In genomic region chrY:12598783-12599182, GRCh38 we compare ENCODE assay signal across 24 cellular contexts.
A peak's percentile ranks its signal among the peaks of the same experiment; 100 is the strongest.
DNase-seq lines count a peak whose midpoint lies in the region; ATAC-seq and TF ChIP-seq lines count a peak whose summit lies in the region.
"Had no signal": no experiment of that assay in that cellular context is flagged by ENCODE, and none has a peak within 500 bp of the region (broad histone marks: within the 10 kb centered on the region; RNA-seq: fewer than 3 reads in every experiment).

No MANE protein-coding gene starts in this region.

- H3K79me2 ChIP-seq in PC-9 (ENCODE audit: low read depth) = no peaks in the 10 kb centered on the region

- CTCF ChIA-PET in PC-9 (lab: Charles Lee) = no interaction called here

- no peaks in the 10 kb centered on the region for H3K9me3 Mint-ChIP-seq in natural killer cell treated with Interleukin-12 subunit alpha and Interleukin-12 subunit beta and Interleukin-15 and Interleukin-18, amount 100 ng/mL, for 72 hours
- peaks cover 0 to 7% of the 10 kb centered on the region in 2 donors for H3K9me3 Mint-ChIP-seq in natural killer cell
- H3K9me3 Mint-ChIP-seq in activated naive CD8-positive, alpha-beta T cell treated with anti-CD3 and anti-CD28 coated beads, Interleukin-2, amount 10 ng/mL, durations not matched to agents 7 days and 5 days = peaks cover 20% of the 10 kb centered on the region
- peaks cover 42% of the 10 kb centered on the region for H3K9me3 Mint-ChIP-seq in activated T-helper 2 cell treated with anti-CD3 and anti-CD28 coated beads, Interferon-gamma antibody, Interleukin-2, Interleukin-4, amounts not matched to agents 10 μg/mL and 5 μg/mL and 100 μg/mL, durations not matched to agents 14 hours and 24 hours and 36 hours
- H3K9me3 Mint-ChIP-seq: neural crest cell had no signal

- H3K4me3 ChIP-seq in PC-9 = no peak overlapping the region
- H3K4me3 ChIP-seq: coronary artery, GM23248, K562, pancreas, spleen, upper lobe of left lung had no signal

- no peak for DNase-seq in natural killer cell treated with Interleukin-12 subunit alpha and Interleukin-12 subunit beta and Interleukin-15 and Interleukin-18, amount 100 ng/mL, for 72 hours (ENCODE audit: low spot score)
- DNase-seq in natural killer cell (no peak), KBM-7 (peak; percentile 92), PC-9 (no peak), SHP77 treated with DMSO at 0.1 percent for 48 hours (lab: John Stamatoyannopoulos, UW) (no peak)
- DNase-seq in activated naive CD8-positive, alpha-beta T cell treated with anti-CD3 and anti-CD28 coated beads, Interleukin-2, amount 10 ng/mL, durations not matched to agents 7 days and 5 days = no peak
- no peak for DNase-seq in activated T-helper 2 cell treated with anti-CD3 and anti-CD28 coated beads, Interferon-gamma antibody, Interleukin-2, Interleukin-4, amounts not matched to agents 10 μg/mL and 5 μg/mL and 100 μg/mL, durations not matched to agents 14 hours and 24 hours and 36 hours (ENCODE audit: low spot score)
- DNase-seq: activated naive CD4-positive, alpha-beta T cell treated with anti-CD3 and anti-CD28 coated beads for 36 hours; aorta; effector memory CD4-positive, alpha-beta T cell; GM23248; mammary epithelial cell; MM.1S; NCI-H2029 treated with DMSO at 0.1 percent for 48 hours; NCI-H2227 treated with DMSO at 0.1 percent for 48 hours; pancreas; right cardiac atrium; spleen; upper lobe of left lung had no signal

- H4K20me1 ChIP-seq in PC-9 (ENCODE audit: insufficient read depth) = no peaks in the 10 kb centered on the region

- H2AFZ ChIP-seq in PC-9 = no peak overlapping the region
- H2AFZ ChIP-seq: GM23248 had no signal

- no peaks in the 10 kb centered on the region for H3K9me3 ChIP-seq in PC-9 (ENCODE audit: insufficient read depth, low read depth)
- H3K9me3 ChIP-seq: pancreas, upper lobe of left lung had no signal

- H3K4me1 Mint-ChIP-seq in natural killer cell treated with Interleukin-12 subunit alpha and Interleukin-12 subunit beta and Interleukin-15 and Interleukin-18, amount 100 ng/mL, for 72 hours (ENCODE audit: low read depth in 2 of 2) = peaks cover 0 to 34% of the 10 kb centered on the region in 2 donors
- peaks cover 0 to 61% of the 10 kb centered on the region in 2 donors for H3K4me1 Mint-ChIP-seq in natural killer cell
- peaks cover 17% of the 10 kb centered on the region for H3K4me1 Mint-ChIP-seq in activated naive CD8-positive, alpha-beta T cell treated with anti-CD3 and anti-CD28 coated beads, Interleukin-2, amount 10 ng/mL, durations not matched to agents 7 days and 5 days
- H3K4me1 Mint-ChIP-seq in activated T-helper 2 cell treated with anti-CD3 and anti-CD28 coated beads, Interferon-gamma antibody, Interleukin-2, Interleukin-4, amounts not matched to agents 10 μg/mL and 5 μg/mL and 100 μg/mL, durations not matched to agents 14 hours and 24 hours and 36 hours (ENCODE audit: low read depth) = peaks cover 10% of the 10 kb centered on the region
- H3K4me1 Mint-ChIP-seq: neural crest cell had no signal

- BruUV-seq in PC-9 (replicated peaks; lab: Mats Ljungman, UMichigan) = no TSS peak

- H3K27me3 Mint-ChIP-seq in natural killer cell treated with Interleukin-12 subunit alpha and Interleukin-12 subunit beta and Interleukin-15 and Interleukin-18, amount 100 ng/mL, for 72 hours = no peaks in the 10 kb centered on the region
- H3K27me3 Mint-ChIP-seq in natural killer cell (ENCODE audit: low read depth in 2 of 2) = no peaks in the 10 kb centered on the region
- no peaks in the 10 kb centered on the region for H3K27me3 Mint-ChIP-seq in activated naive CD8-positive, alpha-beta T cell treated with anti-CD3 and anti-CD28 coated beads, Interleukin-2, amount 10 ng/mL, durations not matched to agents 7 days and 5 days
- H3K27me3 Mint-ChIP-seq in activated T-helper 2 cell treated with anti-CD3 and anti-CD28 coated beads, Interferon-gamma antibody, Interleukin-2, Interleukin-4, amounts not matched to agents 10 μg/mL and 5 μg/mL and 100 μg/mL, durations not matched to agents 14 hours and 24 hours and 36 hours (ENCODE audit: low read depth) = no peaks in the 10 kb centered on the region

- H3K36me3 Mint-ChIP-seq in natural killer cell treated with Interleukin-12 subunit alpha and Interleukin-12 subunit beta and Interleukin-15 and Interleukin-18, amount 100 ng/mL, for 72 hours = peaks cover 6% of the 10 kb centered on the region
- no peaks in the 10 kb centered on the region for H3K36me3 Mint-ChIP-seq in natural killer cell
- peaks cover 37% of the 10 kb centered on the region for H3K36me3 Mint-ChIP-seq in activated naive CD8-positive, alpha-beta T cell treated with anti-CD3 and anti-CD28 coated beads, Interleukin-2, amount 10 ng/mL, durations not matched to agents 7 days and 5 days
- peaks cover 8% of the 10 kb centered on the region for H3K36me3 Mint-ChIP-seq in activated T-helper 2 cell treated with anti-CD3 and anti-CD28 coated beads, Interferon-gamma antibody, Interleukin-2, Interleukin-4, amounts not matched to agents 10 μg/mL and 5 μg/mL and 100 μg/mL, durations not matched to agents 14 hours and 24 hours and 36 hours (ENCODE audit: low read depth)

- H3K9me2 ChIP-seq in PC-9 (ENCODE audit: insufficient read depth) = no peaks in the 10 kb centered on the region

- intact Hi-C loops in natural killer cell (cut with micrococcal nuclease) = no loop called here
- intact Hi-C loops in activated T-helper 2 cell treated with anti-CD3 and anti-CD28 coated beads, Interferon-gamma antibody, Interleukin-2, Interleukin-4, amounts not matched to agents 10 μg/mL and 5 μg/mL and 100 μg/mL, durations not matched to agents 14 hours and 24 hours and 36 hours (cut with micrococcal nuclease) = no loop called here
- intact Hi-C loops in PC-9 (cut with micrococcal nuclease; ENCODE audit: unreplicated experiment) = no loop called here

- H3K27ac Mint-ChIP-seq in natural killer cell treated with Interleukin-12 subunit alpha and Interleukin-12 subunit beta and Interleukin-15 and Interleukin-18, amount 100 ng/mL, for 72 hours = no peak overlapping the region
- H3K27ac Mint-ChIP-seq in natural killer cell = peak overlapping the region in 1 of 2 donors; percentile 17
- peak overlapping the region; percentile 79 for H3K27ac Mint-ChIP-seq in activated naive CD8-positive, alpha-beta T cell treated with anti-CD3 and anti-CD28 coated beads, Interleukin-2, amount 10 ng/mL, durations not matched to agents 7 days and 5 days
- H3K27ac Mint-ChIP-seq in activated T-helper 2 cell treated with anti-CD3 and anti-CD28 coated beads, Interferon-gamma antibody, Interleukin-2, Interleukin-4, amounts not matched to agents 10 μg/mL and 5 μg/mL and 100 μg/mL, durations not matched to agents 14 hours and 24 hours and 36 hours = no peak overlapping the region
- H3K27ac Mint-ChIP-seq: activated naive CD4-positive, alpha-beta T cell treated with anti-CD3 and anti-CD28 coated beads for 36 hours had no signal

- in situ Hi-C loops in KBM-7 (cut with MboI; ENCODE audit: low pct_unique_long_range_greater_than_20kb, low sequenced_read_pairs) = no loop called here

- no peak for ATAC-seq in natural killer cell treated with Interleukin-12 subunit alpha and Interleukin-12 subunit beta and Interleukin-15 and Interleukin-18, amount 100 ng/mL, for 72 hours
- no peak for ATAC-seq in natural killer cell
- ATAC-seq in activated naive CD8-positive, alpha-beta T cell treated with anti-CD3 and anti-CD28 coated beads, Interleukin-2, amount 10 ng/mL, durations not matched to agents 7 days and 5 days (ENCODE audit: low read depth) = peak; percentile 67
- ATAC-seq: K562, pancreas, right cardiac atrium had no signal

- no peaks in the 10 kb centered on the region for H3K27me3 ChIP-seq in PC-9 (ENCODE audit: insufficient read depth, low read depth)
- H3K27me3 ChIP-seq: pancreas, spleen, upper lobe of left lung had no signal

- no peak overlapping the region for H3K4me2 ChIP-seq in PC-9

- H3K4me3 Mint-ChIP-seq in natural killer cell treated with Interleukin-12 subunit alpha and Interleukin-12 subunit beta and Interleukin-15 and Interleukin-18, amount 100 ng/mL, for 72 hours = peak overlapping the region; percentile 28
- no peak overlapping the region for H3K4me3 Mint-ChIP-seq in natural killer cell
- H3K4me3 Mint-ChIP-seq in activated naive CD8-positive, alpha-beta T cell treated with anti-CD3 and anti-CD28 coated beads, Interleukin-2, amount 10 ng/mL, durations not matched to agents 7 days and 5 days = peak overlapping the region; percentile 28
- no peak overlapping the region for H3K4me3 Mint-ChIP-seq in activated T-helper 2 cell treated with anti-CD3 and anti-CD28 coated beads, Interferon-gamma antibody, Interleukin-2, Interleukin-4, amounts not matched to agents 10 μg/mL and 5 μg/mL and 100 μg/mL, durations not matched to agents 14 hours and 24 hours and 36 hours (ENCODE audit: low read depth)
- H3K4me3 Mint-ChIP-seq: activated naive CD4-positive, alpha-beta T cell treated with anti-CD3 and anti-CD28 coated beads for 36 hours; neural crest cell had no signal

- TF ChIP-seq CTCF in natural killer cell (IDR thresholded peaks at IDR 0.05) (no peak), PC-9 (conservative IDR thresholded peaks at IDR 0.05) (no peak)

- no peaks in the 10 kb centered on the region for H3K36me3 ChIP-seq in PC-9 (ENCODE audit: low read depth)
- H3K36me3 ChIP-seq: pancreas, spleen, upper lobe of left lung had no signal

- H3K27ac ChIP-seq in PC-9 = no peak overlapping the region
- H3K27ac ChIP-seq: C4-2B, coronary artery, GM23248, pancreas, spleen, upper lobe of left lung, VCaP had no signal

- POLR2A ChIA-PET in activated naive CD8-positive, alpha-beta T cell treated with anti-CD3 and anti-CD28 coated beads, Interleukin-2, amount 10 ng/mL, durations not matched to agents 7 days and 5 days (lab: Charles Lee) = no interaction called here
- POLR2A ChIA-PET in PC-9 (lab: Charles Lee; ENCODE audit: unreplicated experiment) = no interaction called here

- no peaks in the 10 kb centered on the region for H3K4me1 ChIP-seq in PC-9 (replicated peaks; ENCODE audit: insufficient read depth)
- H3K4me1 ChIP-seq: pancreas, spleen, upper lobe of left lung had no signal

- no peaks in the 10 kb centered on the region for H3F3A ChIP-seq in PC-9 (ENCODE audit: insufficient read depth, low read depth)

Comparison
In these comparisons a context has a peak if more than half of its experiments do, and no peak if none do; other contexts are left out.
1. H3K4me3 Mint-ChIP-seq: peak in natural killer cell treated with Interleukin-12 subunit alpha and Interleukin-12 subunit beta and Interleukin-15 and Interleukin-18, amount 100 ng/mL, for 72 hours (single experiment) and activated naive CD8-positive, alpha-beta T cell treated with anti-CD3 and anti-CD28 coated beads, Interleukin-2, amount 10 ng/mL, durations not matched to agents 7 days and 5 days (single experiment); none in natural killer cell (single experiment) and activated T-helper 2 cell treated with anti-CD3 and anti-CD28 coated beads, Interferon-gamma antibody, Interleukin-2, Interleukin-4, amounts not matched to agents 10 μg/mL and 5 μg/mL and 100 μg/mL, durations not matched to agents 14 hours and 24 hours and 36 hours (single experiment).